ENCODE assay signal across 23 cellular contexts in genomic region chr16:30665830-30666190, GRCh38.
"Had no signal": no experiment of that assay in that cellular context is flagged by ENCODE, and none has a peak within 500 bp of the region (broad histone marks: within the 10 kb centered on the region; RNA-seq: fewer than 3 reads in every experiment).

No MANE protein-coding gene starts in this region.

- H3K27ac Mint-ChIP-seq: activated B cell treated with CpG ODN at 0.5 μM for 24 hours; activated T-cell treated with anti-CD3 and anti-CD28 coated beads, Interleukin-2, amount 50 U/mL, for 72 hours; progenitor cell of endocrine pancreas had no signal

- H3K9me3 ChIP-seq: body of pancreas, heart right ventricle, left ventricle myocardium inferior, suprapubic skin, transverse colon, vagina had no signal

- FAIRE-seq: colon, endometrium had no signal

- H3K4me3 Mint-ChIP-seq: activated B cell treated with CpG ODN at 0.5 μM for 24 hours; immature natural killer cell; stimulated activated naive CD8-positive, alpha-beta T cell treated with anti-CD3 and anti-CD28 coated beads, Interleukin-15, amount 100 ng/mL, for 72 hours had no signal

- ATAC-seq: activated T-cell treated with anti-CD3 and anti-CD28 coated beads, Interleukin-2, amount 50 U/mL, for 72 hours; body of pancreas; esophagus mucosa; heart right ventricle; stimulated activated naive CD8-positive, alpha-beta T cell treated with anti-CD3 and anti-CD28 coated beads, Interleukin-15, amount 100 ng/mL, for 72 hours had no signal

- H3K9me3 Mint-ChIP-seq: activated B cell treated with CpG ODN at 0.5 μM for 24 hours; activated T-cell treated with anti-CD3 and anti-CD28 coated beads, Interleukin-2, amount 50 U/mL, for 72 hours; immature natural killer cell; stimulated activated naive CD8-positive, alpha-beta T cell treated with anti-CD3 and anti-CD28 coated beads, Interleukin-15, amount 100 ng/mL, for 72 hours had no signal

- H3K27me3 Mint-ChIP-seq: activated B cell treated with CpG ODN at 0.5 μM for 24 hours; activated naive CD8-positive, alpha-beta T cell; progenitor cell of endocrine pancreas; stimulated activated naive CD8-positive, alpha-beta T cell treated with anti-CD3 and anti-CD28 coated beads, Interleukin-15, amount 100 ng/mL, for 72 hours had no signal

- DNase-seq: activated B cell treated with CpG ODN at 0.5 μM for 24 hours; activated CD4-positive, alpha-beta T cell treated with anti-CD3 and anti-CD28 coated beads for 48 hours; activated CD8-positive, alpha-beta memory T cell treated with anti-CD3 and anti-CD28 coated beads, Interleukin-2, amount 50 U/mL, for 4 hours; activated gamma-delta T cell; activated T-cell treated with anti-CD3 and anti-CD28 coated beads, Interleukin-2, amount 50 U/mL, for 72 hours; body of pancreas; caudate nucleus; heart right ventricle; immature natural killer cell; kidney glomerular epithelial cell; left ventricle myocardium inferior; mammary epithelial cell; stimulated activated CD4-positive, alpha-beta T cell treated with anti-CD3 and anti-CD28 coated beads, Interleukin-12 subunit alpha, Interleukin-12 subunit beta, amount 100 ng/mL, for 4 hours; stimulated activated CD4-positive, alpha-beta T cell treated with anti-CD3 and anti-CD28 coated beads, Interleukin-1b, Interleukin-23, amount 100 ng/mL, for 48 hours; stimulated activated naive CD8-positive, alpha-beta T cell treated with anti-CD3 and anti-CD28 coated beads, Interleukin-15, amount 100 ng/mL, for 72 hours; transverse colon had no signal
